Comparison of ENCODE assay signal across 22 cellular contexts in genomic region chr6:3202999-3203696, GRCh38. TPM values are rescaled to one million over a fixed set of nuclear protein-coding genes. Genes with fewer than 3 reads are reported as not detected.
DNase-seq lines count a peak whose midpoint lies in the region; ATAC-seq and TF ChIP-seq lines count a peak whose summit lies in the region.
"Had no signal": no experiment of that assay in that cellular context is flagged by ENCODE, and none has a peak within 500 bp of the region (broad histone marks: within the 10 kb centered on the region; RNA-seq: fewer than 3 reads in every experiment).

No MANE protein-coding gene starts in this region.

- peaks cover 35 to 56% of the 10 kb centered on the region in 2 donors for H3K27me3 Mint-ChIP-seq in natural killer cell (ENCODE audit: low read depth in 2 of 2)

- H3K4me1 Mint-ChIP-seq in natural killer cell = no peaks in the 10 kb centered on the region

- POLR2A ChIA-PET in AG04449 (lab: Yijun Ruan, JAX) (interaction anchor here (0.6 to 1.3 kb wide), 3 partner anchors 37 to 46 kb away, joined by 3 to 7 read pairs (median 3); partner anchors contain the start of gene TUBB2A), RWPE1 (lab: Yijun Ruan, JAX; ENCODE audit: low non-redundant PET) (no interaction called here)

- no peaks in the 10 kb centered on the region for H3K9me3 Mint-ChIP-seq in natural killer cell

- 66 to 73% (median 69%) methylated on average over 7 of the region's 7 CpGs for WGBS in heart left ventricle, 4 donors

- H3K36me3 ChIP-seq in heart left ventricle = no peaks in the 10 kb centered on the region
- H3K36me3 ChIP-seq: right atrium auricular region, thoracic aorta, WERI-Rb-1 had no signal

- no peak for TF ChIP-seq CTCF in AG04449 (IDR thresholded peaks at IDR 0.05; ENCODE audit: insufficient read depth, low read length, missing control alignments)
- no peak for TF ChIP-seq CTCF in natural killer cell (IDR thresholded peaks at IDR 0.05)
- TF ChIP-seq CTCF in RWPE1 (conservative IDR thresholded peaks at IDR 0.05; ENCODE audit: low read depth) = no peak
- no peak for TF ChIP-seq CTCF in heart left ventricle (IDR thresholded peaks at IDR 0.05)

- no peak overlapping the region for H3K27ac Mint-ChIP-seq in natural killer cell

- peaks cover 0 to 12% (median 0%) of the 10 kb centered on the region in 12 donors for H3K9me3 ChIP-seq in heart left ventricle
- H3K9me3 ChIP-seq: A549, body of pancreas, Caco-2, thoracic aorta had no signal

- TF ChIP-seq POLR2A in GM19099 (IDR thresholded peaks at IDR 0.05; ENCODE audit: extremely low read depth, insufficient read length, low read depth) (peak; percentile 16), heart left ventricle (IDR thresholded peaks at IDR 0.05) (no peak)

- ATAC-seq in natural killer cell (no peak), GM18867 (IDR thresholded peaks at IDR 0.05; ENCODE audit: unreplicated experiment) (no peak), heart left ventricle (no peak)
- ATAC-seq: A549, body of pancreas, HepG2, PC-3, SK-N-SH treated with all-trans-retinoic acid at 6 μM for 48 hours had no signal

- H3K4me3 Mint-ChIP-seq in natural killer cell = no peak overlapping the region

- no peaks in the 10 kb centered on the region for H3K4me1 ChIP-seq in heart left ventricle
- H3K4me1 ChIP-seq: body of pancreas, Caco-2, right atrium auricular region had no signal

- DNase-seq in AG04449 (ENCODE audit: low read depth, low spot score) = peak; percentile 84
- peak; percentile 19 for DNase-seq in RPMI8226
- DNase-seq in fibroblast of gingiva (ENCODE audit: low read depth) = peak; percentile 58
- no peak for DNase-seq in natural killer cell
- DNase-seq in RWPE1 (ENCODE audit: low spot score) = no peak
- DNase-seq in heart left ventricle = no peak
- DNase-seq: activated gamma-delta T cell; body of pancreas; Caco-2; foreskin melanocyte; NCI-H1105 treated with DMSO at 0.1 percent for 48 hours; NCI-H446 treated with DMSO at 0.1 percent for 48 hours; PC-3; stimulated activated CD8-positive, alpha-beta memory T cell treated with anti-CD3 and anti-CD28 coated beads, Interleukin-4, amount 100 ng/mL, for 48 hours; WERI-Rb-1 had no signal

- peaks cover 8% of the 10 kb centered on the region for H3K36me3 Mint-ChIP-seq in natural killer cell

- intact Hi-C loops in natural killer cell (cut with micrococcal nuclease) = no loop called here
- intact Hi-C loops in heart left ventricle (cut with DNase I) = no loop called here

- H3K4me3 ChIP-seq in AG04449 (ENCODE audit: low read depth, low read length) (no peak overlapping the region), heart left ventricle (no peak overlapping the region)
- H3K4me3 ChIP-seq: A549, body of pancreas, right atrium auricular region, thoracic aorta had no signal

- peaks cover 0 to 8% (median 0%) of the 10 kb centered on the region in 9 donors for H3K27me3 ChIP-seq in heart left ventricle
- H3K27me3 ChIP-seq: right atrium auricular region had no signal

- CTCF ChIA-PET in AG04449 (lab: Yijun Ruan, JAX) = interaction anchor here (1.3 to 2.9 kb wide), 3 partner anchors 9 to 48 kb away, joined by 3 to 10 read pairs (median 5); no protein-coding TSS in a partner anchor
- CTCF ChIA-PET in RWPE1 (lab: Yijun Ruan, JAX) = no interaction called here

- H3K27ac ChIP-seq in RWPE1 (no peak overlapping the region), heart left ventricle (no peak overlapping the region)
- H3K27ac ChIP-seq: A549, body of pancreas, right atrium auricular region, thoracic aorta, WERI-Rb-1 had no signal

RNA-seq across cellular contexts. Expression of gene TUBB2B, which starts 24.3 kb away (rescaled TPM):
- under 1 TPM in 2 of 3 donors, not detected in 1; 0.66 to 0.75 TPM for total RNA-seq in natural killer cell
- 1 to 10 TPM in 8 of 9 donors, under 1 TPM in 1; 0.90 to 3.4 (median 1.5) TPM for total RNA-seq in heart left ventricle
- 1 to 10 TPM; 1.1 to 2.8 TPM for polyA plus RNA-seq in heart left ventricle

RNA-seq across cellular contexts. Expression of gene TUBB2A, which starts 45.8 kb away (rescaled TPM):
- total RNA-seq in natural killer cell (10 to 100 TPM in 2 of 3 donors, 1 to 10 TPM in 1; 9.2 to 13.2 (median 11.4) TPM), heart left ventricle (10 to 100 TPM; 12.7 to 61.7 (median 26.0) TPM)
- 10 to 100 TPM; 14.3 to 58.1 TPM for polyA plus RNA-seq in heart left ventricle

RNA-seq across cellular contexts. Expression of gene PSMG4, which starts 55.6 kb away (rescaled TPM):
- total RNA-seq in natural killer cell = 10 to 100 TPM in 2 of 3 donors, 1 to 10 TPM in 1; 8.3 to 15.3 (median 11.3) TPM
- total RNA-seq in heart left ventricle = 10 to 100 TPM in 4 of 9 donors, 1 to 10 TPM in 5; 6.2 to 12.6 (median 9.7) TPM
- 10 to 100 TPM in 1 of 2 donors, 1 to 10 TPM in 1; 8.7 to 21.7 TPM for polyA plus RNA-seq in heart left ventricle

Comparison
In these comparisons a context has a peak if more than half of its experiments do, and no peak if none do; other contexts are left out.
1. DNase-seq: peak in AG04449 (single experiment), RPMI8226 (single experiment) and fibroblast of gingiva (single experiment); none in natural killer cell (single experiment), RWPE1 (single experiment) and heart left ventricle (0 of 5).